1 cellular context compared by ENCODE assay signal in the genomic region with DNA sequence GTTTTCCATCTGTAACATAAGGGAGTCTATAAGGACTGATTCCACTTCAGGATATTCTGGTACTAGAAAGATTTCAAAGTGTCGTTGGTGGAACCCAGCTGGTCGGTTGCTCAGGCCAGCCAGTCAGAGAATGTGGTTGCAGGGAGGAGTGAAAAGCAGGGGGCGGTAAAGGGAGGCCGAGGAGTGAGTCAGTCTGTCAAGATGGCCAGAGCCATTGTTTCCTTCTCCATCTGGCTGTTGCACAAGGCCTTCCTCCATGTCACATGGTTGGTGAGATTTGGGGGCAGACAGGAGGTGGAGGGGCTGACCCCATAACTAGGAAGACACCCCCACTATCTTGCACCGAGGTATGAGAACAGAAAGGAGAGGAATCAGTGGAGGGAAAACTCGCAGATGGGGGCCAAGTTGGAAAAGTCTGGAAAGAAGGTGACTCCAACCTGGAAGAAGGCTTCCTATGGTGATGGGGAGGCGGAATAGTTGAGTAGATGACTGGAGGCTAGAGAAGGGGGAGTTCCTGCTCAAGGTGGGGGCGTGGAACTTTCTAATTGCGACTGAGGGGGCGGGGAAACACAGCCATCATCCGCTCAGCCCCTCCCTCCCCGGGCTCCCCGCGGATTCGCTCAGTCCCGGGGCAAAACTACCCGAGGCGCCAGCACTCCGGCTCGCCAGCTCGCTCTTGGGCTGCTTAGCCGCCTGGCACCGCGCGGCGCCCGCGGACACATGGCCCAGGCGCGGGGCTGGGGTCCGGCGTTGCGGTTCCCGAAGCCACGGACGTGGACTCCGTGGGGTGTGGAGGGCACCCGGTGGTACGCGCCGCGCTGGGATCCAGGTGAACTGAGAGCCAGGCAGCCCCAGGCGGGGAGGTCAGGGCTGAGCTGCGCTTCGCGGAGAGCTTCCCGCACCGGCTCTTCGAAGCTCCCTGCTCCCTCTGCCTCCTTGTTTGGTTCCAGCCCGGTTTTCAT.
TF ChIP-seq lines count a peak whose summit lies in the region.

No MANE protein-coding gene starts in this region.

TF ChIP-seq in K562, 482 proteins besides CTCF, POLR2A, EP300 and RAD21 (continued from another document and continues in another):
- TF ChIP-seq, protein P1, sequence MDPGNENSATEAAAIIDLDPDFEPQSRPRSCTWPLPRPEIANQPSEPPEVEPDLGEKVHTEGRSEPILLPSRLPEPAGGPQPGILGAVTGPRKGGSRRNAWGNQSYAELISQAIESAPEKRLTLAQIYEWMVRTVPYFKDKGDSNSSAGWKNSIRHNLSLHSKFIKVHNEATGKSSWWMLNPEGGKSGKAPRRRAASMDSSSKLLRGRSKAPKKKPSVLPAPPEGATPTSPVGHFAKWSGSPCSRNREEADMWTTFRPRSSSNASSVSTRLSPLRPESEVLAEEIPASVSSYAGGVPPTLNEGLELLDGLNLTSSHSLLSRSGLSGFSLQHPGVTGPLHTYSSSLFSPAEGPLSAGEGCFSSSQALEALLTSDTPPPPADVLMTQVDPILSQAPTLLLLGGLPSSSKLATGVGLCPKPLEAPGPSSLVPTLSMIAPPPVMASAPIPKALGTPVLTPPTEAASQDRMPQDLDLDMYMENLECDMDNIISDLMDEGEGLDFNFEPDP (CRISPR knock-in tag; IDR thresholded peaks at IDR 0.05) = no peak
- TF ChIP-seq, protein P2, sequence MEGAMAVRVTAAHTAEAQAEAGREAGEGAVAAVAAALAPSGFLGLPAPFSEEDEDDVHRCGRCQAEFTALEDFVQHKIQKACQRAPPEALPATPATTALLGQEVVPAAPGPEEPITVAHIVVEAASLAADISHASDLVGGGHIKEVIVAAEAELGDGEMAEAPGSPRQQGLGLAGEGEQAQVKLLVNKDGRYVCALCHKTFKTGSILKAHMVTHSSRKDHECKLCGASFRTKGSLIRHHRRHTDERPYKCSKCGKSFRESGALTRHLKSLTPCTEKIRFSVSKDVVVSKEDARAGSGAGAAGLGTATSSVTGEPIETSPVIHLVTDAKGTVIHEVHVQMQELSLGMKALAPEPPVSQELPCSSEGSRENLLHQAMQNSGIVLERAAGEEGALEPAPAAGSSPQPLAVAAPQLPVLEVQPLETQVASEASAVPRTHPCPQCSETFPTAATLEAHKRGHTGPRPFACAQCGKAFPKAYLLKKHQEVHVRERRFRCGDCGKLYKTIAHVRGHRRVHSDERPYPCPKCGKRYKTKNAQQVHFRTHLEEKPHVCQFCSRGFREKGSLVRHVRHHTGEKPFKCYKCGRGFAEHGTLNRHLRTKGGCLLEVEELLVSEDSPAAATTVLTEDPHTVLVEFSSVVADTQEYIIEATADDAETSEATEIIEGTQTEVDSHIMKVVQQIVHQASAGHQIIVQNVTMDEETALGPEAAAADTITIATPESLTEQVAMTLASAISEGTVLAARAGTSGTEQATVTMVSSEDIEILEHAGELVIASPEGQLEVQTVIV (CRISPR knock-in tag; IDR thresholded peaks at IDR 0.05; ENCODE audit: borderline replicate concordance) = no peak
- no peak for TF ChIP-seq HMG20B (CRISPR knock-in tag; IDR thresholded peaks at IDR 0.05)
- TF ChIP-seq, protein P3, sequence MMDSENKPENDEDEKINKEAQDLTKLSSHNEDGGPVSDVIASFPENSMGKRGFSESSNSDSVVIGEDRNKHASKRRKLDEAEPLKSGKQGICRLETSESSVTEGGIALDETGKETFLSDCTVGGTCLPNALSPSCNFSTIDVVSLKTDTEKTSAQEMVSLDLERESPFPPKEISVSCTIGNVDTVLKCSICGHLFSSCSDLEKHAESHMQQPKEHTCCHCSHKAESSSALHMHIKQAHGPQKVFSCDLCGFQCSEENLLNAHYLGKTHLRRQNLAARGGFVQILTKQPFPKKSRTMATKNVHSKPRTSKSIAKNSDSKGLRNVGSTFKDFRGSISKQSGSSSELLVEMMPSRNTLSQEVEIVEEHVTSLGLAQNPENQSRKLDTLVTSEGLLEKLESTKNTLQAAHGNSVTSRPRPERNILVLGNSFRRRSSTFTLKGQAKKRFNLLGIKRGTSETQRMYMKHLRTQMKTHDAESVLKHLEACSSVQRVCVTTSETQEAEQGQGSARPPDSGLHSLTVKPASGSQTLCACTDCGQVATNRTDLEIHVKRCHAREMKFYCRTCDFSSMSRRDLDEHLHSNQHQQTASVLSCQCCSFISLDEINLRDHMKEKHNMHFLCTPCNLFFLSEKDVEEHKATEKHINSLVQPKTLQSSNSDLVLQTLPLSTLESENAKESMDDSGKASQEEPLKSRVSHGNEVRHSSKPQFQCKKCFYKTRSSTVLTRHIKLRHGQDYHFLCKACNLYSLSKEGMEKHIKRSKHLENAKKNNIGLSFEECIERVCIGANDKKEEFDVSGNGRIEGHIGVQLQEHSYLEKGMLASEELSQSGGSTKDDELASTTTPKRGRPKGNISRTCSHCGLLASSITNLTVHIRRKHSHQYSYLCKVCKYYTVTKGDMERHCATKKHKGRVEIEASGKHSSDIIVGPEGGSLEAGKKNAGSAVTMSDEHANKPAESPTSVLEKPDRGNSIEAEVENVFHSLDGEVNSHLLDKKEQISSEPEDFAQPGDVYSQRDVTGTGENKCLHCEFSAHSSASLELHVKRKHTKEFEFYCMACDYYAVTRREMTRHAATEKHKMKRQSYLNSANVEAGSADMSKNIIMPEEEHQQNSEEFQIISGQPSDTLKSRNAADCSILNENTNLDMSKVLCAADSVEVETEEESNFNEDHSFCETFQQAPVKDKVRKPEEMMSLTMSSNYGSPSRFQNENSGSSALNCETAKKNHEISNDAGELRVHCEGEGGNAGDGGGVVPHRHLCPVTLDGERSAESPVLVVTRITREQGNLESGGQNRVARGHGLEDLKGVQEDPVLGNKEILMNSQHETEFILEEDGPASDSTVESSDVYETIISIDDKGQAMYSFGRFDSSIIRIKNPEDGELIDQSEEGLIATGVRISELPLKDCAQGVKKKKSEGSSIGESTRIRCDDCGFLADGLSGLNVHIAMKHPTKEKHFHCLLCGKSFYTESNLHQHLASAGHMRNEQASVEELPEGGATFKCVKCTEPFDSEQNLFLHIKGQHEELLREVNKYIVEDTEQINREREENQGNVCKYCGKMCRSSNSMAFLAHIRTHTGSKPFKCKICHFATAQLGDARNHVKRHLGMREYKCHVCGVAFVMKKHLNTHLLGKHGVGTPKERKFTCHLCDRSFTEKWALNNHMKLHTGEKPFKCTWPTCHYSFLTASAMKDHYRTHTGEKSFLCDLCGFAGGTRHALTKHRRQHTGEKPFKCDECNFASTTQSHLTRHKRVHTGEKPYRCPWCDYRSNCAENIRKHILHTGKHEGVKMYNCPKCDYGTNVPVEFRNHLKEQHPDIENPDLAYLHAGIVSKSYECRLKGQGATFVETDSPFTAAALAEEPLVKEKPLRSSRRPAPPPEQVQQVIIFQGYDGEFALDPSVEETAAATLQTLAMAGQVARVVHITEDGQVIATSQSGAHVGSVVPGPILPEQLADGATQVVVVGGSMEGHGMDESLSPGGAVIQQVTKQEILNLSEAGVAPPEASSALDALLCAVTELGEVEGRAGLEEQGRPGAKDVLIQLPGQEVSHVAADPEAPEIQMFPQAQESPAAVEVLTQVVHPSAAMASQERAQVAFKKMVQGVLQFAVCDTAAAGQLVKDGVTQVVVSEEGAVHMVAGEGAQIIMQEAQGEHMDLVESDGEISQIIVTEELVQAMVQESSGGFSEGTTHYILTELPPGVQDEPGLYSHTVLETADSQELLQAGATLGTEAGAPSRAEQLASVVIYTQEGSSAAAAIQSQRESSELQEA (IDR thresholded peaks at IDR 0.05; ENCODE audit: low read depth) = no peak
- peak; percentile 51 for TF ChIP-seq MYC (IDR thresholded peaks at IDR 0.05; ENCODE audit: low read depth, low read length)
- no peak for TF ChIP-seq MYC (CRISPR knock-in tag; IDR thresholded peaks at IDR 0.05; ENCODE audit: borderline replicate concordance, low read depth)
- TF ChIP-seq, protein P4, sequence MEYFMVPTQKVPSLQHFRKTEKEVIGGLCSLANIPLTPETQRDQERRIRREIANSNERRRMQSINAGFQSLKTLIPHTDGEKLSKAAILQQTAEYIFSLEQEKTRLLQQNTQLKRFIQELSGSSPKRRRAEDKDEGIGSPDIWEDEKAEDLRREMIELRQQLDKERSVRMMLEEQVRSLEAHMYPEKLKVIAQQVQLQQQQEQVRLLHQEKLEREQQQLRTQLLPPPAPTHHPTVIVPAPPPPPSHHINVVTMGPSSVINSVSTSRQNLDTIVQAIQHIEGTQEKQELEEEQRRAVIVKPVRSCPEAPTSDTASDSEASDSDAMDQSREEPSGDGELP (CRISPR knock-in tag; IDR thresholded peaks at IDR 0.05; ENCODE audit: borderline replicate concordance) = peak; percentile 88; the same call in 1 of the 2 replicates
- 0 out of 2 replicates have a peak, but pooled peaks have one; percentile 17 for TF ChIP-seq DMBX1 (CRISPR knock-in tag; IDR thresholded peaks at IDR 0.05; ENCODE audit: borderline replicate concordance)
- TF ChIP-seq MCM7 (IDR thresholded peaks at IDR 0.05) = no peak
- TF ChIP-seq, protein P5, sequence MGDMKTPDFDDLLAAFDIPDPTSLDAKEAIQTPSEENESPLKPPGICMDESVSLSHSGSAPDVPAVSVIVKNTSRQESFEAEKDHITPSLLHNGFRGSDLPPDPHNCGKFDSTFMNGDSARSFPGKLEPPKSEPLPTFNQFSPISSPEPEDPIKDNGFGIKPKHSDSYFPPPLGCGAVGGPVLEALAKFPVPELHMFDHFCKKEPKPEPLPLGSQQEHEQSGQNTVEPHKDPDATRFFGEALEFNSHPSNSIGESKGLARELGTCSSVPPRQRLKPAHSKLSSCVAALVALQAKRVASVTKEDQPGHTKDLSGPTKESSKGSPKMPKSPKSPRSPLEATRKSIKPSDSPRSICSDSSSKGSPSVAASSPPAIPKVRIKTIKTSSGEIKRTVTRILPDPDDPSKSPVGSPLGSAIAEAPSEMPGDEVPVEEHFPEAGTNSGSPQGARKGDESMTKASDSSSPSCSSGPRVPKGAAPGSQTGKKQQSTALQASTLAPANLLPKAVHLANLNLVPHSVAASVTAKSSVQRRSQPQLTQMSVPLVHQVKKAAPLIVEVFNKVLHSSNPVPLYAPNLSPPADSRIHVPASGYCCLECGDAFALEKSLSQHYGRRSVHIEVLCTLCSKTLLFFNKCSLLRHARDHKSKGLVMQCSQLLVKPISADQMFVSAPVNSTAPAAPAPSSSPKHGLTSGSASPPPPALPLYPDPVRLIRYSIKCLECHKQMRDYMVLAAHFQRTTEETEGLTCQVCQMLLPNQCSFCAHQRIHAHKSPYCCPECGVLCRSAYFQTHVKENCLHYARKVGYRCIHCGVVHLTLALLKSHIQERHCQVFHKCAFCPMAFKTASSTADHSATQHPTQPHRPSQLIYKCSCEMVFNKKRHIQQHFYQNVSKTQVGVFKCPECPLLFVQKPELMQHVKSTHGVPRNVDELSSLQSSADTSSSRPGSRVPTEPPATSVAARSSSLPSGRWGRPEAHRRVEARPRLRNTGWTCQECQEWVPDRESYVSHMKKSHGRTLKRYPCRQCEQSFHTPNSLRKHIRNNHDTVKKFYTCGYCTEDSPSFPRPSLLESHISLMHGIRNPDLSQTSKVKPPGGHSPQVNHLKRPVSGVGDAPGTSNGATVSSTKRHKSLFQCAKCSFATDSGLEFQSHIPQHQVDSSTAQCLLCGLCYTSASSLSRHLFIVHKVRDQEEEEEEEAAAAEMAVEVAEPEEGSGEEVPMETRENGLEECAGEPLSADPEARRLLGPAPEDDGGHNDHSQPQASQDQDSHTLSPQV (IDR thresholded peaks at IDR 0.05) = 0 out of 2 replicates have a peak, but pooled peaks have one; percentile 31
- peak; percentile 63 for TF ChIP-seq FOSL1 (tag; conservative IDR thresholded peaks at IDR 0.05)
- TF ChIP-seq PURB (CRISPR knock-in tag; IDR thresholded peaks at IDR 0.05; ENCODE audit: low read depth) = no peak
- TF ChIP-seq, protein P6, sequence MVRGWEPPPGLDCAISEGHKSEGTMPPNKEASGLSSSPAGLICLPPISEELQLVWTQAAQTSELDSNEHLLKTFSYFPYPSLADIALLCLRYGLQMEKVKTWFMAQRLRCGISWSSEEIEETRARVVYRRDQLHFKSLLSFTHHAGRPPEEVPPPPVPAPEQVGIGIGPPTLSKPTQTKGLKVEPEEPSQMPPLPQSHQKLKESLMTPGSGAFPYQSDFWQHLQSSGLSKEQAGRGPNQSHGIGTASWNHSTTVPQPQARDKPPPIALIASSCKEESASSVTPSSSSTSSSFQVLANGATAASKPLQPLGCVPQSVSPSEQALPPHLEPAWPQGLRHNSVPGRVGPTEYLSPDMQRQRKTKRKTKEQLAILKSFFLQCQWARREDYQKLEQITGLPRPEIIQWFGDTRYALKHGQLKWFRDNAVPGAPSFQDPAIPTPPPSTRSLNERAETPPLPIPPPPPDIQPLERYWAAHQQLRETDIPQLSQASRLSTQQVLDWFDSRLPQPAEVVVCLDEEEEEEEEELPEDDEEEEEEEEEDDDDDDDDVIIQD (CRISPR knock-in tag; IDR thresholded peaks at IDR 0.05) = no peak
- TF ChIP-seq ZEB2 (IDR thresholded peaks at IDR 0.05) = no peak
- TF ChIP-seq SMARCE1 (IDR thresholded peaks at IDR 0.05) = 0 out of 2 replicates have a peak, but pooled peaks have one; percentile 34
- TF ChIP-seq, protein P7, sequence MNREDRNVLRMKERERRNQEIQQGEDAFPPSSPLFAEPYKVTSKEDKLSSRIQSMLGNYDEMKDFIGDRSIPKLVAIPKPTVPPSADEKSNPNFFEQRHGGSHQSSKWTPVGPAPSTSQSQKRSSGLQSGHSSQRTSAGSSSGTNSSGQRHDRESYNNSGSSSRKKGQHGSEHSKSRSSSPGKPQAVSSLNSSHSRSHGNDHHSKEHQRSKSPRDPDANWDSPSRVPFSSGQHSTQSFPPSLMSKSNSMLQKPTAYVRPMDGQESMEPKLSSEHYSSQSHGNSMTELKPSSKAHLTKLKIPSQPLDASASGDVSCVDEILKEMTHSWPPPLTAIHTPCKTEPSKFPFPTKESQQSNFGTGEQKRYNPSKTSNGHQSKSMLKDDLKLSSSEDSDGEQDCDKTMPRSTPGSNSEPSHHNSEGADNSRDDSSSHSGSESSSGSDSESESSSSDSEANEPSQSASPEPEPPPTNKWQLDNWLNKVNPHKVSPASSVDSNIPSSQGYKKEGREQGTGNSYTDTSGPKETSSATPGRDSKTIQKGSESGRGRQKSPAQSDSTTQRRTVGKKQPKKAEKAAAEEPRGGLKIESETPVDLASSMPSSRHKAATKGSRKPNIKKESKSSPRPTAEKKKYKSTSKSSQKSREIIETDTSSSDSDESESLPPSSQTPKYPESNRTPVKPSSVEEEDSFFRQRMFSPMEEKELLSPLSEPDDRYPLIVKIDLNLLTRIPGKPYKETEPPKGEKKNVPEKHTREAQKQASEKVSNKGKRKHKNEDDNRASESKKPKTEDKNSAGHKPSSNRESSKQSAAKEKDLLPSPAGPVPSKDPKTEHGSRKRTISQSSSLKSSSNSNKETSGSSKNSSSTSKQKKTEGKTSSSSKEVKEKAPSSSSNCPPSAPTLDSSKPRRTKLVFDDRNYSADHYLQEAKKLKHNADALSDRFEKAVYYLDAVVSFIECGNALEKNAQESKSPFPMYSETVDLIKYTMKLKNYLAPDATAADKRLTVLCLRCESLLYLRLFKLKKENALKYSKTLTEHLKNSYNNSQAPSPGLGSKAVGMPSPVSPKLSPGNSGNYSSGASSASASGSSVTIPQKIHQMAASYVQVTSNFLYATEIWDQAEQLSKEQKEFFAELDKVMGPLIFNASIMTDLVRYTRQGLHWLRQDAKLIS (CRISPR knock-in tag; IDR thresholded peaks at IDR 0.05) = 0 out of 2 replicates have a peak, but pooled peaks have one; percentile 29
- peak in 2 of 3 experiments; percentile 19 to 83 for TF ChIP-seq YY1 (IDR thresholded peaks at IDR 0.05; ENCODE audit: borderline replicate concordance in 1 of 3, control insufficient read depth in 1 of 3, extremely low read depth in 1 of 3, insufficient read depth in 3 of 3, insufficient read length in 1 of 3, insufficient replicate concordance in 2 of 3, low read depth in 1 of 3, low read length in 2 of 3)
- no peak for TF ChIP-seq KHSRP (IDR thresholded peaks at IDR 0.05)
- TF ChIP-seq, protein P8, sequence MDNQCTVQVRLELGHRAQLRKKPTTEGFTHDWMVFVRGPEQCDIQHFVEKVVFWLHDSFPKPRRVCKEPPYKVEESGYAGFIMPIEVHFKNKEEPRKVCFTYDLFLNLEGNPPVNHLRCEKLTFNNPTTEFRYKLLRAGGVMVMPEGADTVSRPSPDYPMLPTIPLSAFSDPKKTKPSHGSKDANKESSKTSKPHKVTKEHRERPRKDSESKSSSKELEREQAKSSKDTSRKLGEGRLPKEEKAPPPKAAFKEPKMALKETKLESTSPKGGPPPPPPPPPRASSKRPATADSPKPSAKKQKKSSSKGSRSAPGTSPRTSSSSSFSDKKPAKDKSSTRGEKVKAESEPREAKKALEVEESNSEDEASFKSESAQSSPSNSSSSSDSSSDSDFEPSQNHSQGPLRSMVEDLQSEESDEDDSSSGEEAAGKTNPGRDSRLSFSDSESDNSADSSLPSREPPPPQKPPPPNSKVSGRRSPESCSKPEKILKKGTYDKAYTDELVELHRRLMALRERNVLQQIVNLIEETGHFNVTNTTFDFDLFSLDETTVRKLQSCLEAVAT (IDR thresholded peaks at IDR 0.05) = no peak
